In genomic region chr6:34696739-34697543, GRCh38 we compare ENCODE assay signal across 8 cellular contexts. TPM values are rescaled to one million over a fixed set of nuclear protein-coding genes. Genes with fewer than 3 reads are reported as not detected.
A peak's percentile ranks its signal among the peaks of the same experiment; 100 is the strongest.
DNase-seq lines count a peak whose midpoint lies in the region; ATAC-seq, FAIRE-seq and TF ChIP-seq lines count a peak whose summit lies in the region.

Gene ILRUN (minus strand): TSS chr6:34696767. CDS start chr6:34696603, 164 bp downstream.

- H3K36me3 Mint-ChIP-seq in activated naive CD8-positive, alpha-beta T cell treated with anti-CD3 and anti-CD28 coated beads, Interleukin-2, amount 50 U/mL, for 24 hours (ENCODE audit: low read depth): peaks cover 11% of the 10 kb centered on the region

- no peaks in the 10 kb centered on the region for H3K27me3 ChIP-seq in pancreas
- H3K27me3 ChIP-seq in thyroid gland: no peaks in the 10 kb centered on the region

- intact Hi-C loops in Right ventricle myocardium superior (cut with DNase I): no loop called here
- intact Hi-C loops in pancreas (cut with DNase I): no loop called here
- intact Hi-C loops in thyroid gland (cut with DNase I): loop anchor here (5.0 kb wide), 1 partner anchor 40 kb away; no protein-coding TSS in a partner anchor

- H3K4me1 Mint-ChIP-seq in activated naive CD8-positive, alpha-beta T cell treated with anti-CD3 and anti-CD28 coated beads, Interleukin-2, amount 50 U/mL, for 24 hours: peaks cover 53% of the 10 kb centered on the region

- H3K4me1 ChIP-seq in pancreas (peaks cover 9 to 21% (median 15%) of the 10 kb centered on the region in 3 donors), thyroid gland (peaks cover 33 to 36% of the 10 kb centered on the region in 2 donors)

- H3K27ac Mint-ChIP-seq in activated naive CD8-positive, alpha-beta T cell treated with anti-CD3 and anti-CD28 coated beads, Interleukin-2, amount 50 U/mL, for 24 hours: peak within 1 kb of the TSS; percentile 97

- H3K4me3 Mint-ChIP-seq in activated naive CD8-positive, alpha-beta T cell treated with anti-CD3 and anti-CD28 coated beads, Interleukin-2, amount 50 U/mL, for 24 hours: peak within 1 kb of the TSS; percentile 99

- H3K9me3 ChIP-seq in pancreas (no peaks in the 10 kb centered on the region), thyroid gland (no peaks in the 10 kb centered on the region)

- FAIRE-seq in pancreas (lab: Jason Lieb, UNC): no peak

- H3K4me3 ChIP-seq in pancreas (peak within 1 kb of the TSS; percentile 85 to 92 (median 90)), thyroid gland (replicated peaks in 1 of 3) (peak within 1 kb of the TSS; percentile 18 to 90 (median 76))

- TF ChIP-seq CTCF in pancreas (IDR thresholded peaks at IDR 0.05) (no peak), thyroid gland (IDR thresholded peaks at IDR 0.05) (no peak)

- H3K36me3 ChIP-seq in pancreas (no peaks in the 10 kb centered on the region), thyroid gland (no peaks in the 10 kb centered on the region)

- DNase-seq in NCI-H1436 (lab: John Stamatoyannopoulos, UW) (peak; percentile 94), SW480 (ENCODE audit: low spot score) (peak; percentile 84), Right ventricle myocardium superior (peak; percentile 99), pancreas (peak; percentile 95 to 100 (median 98)), thyroid gland (peak; percentile 93 to 96)
- DNase-seq in activated naive CD8-positive, alpha-beta T cell treated with anti-CD3 and anti-CD28 coated beads, Interleukin-2, amount 50 U/mL, for 24 hours: peak; percentile 99

- H3K27me3 Mint-ChIP-seq in activated naive CD8-positive, alpha-beta T cell treated with anti-CD3 and anti-CD28 coated beads, Interleukin-2, amount 50 U/mL, for 24 hours: no peaks in the 10 kb centered on the region

- ATAC-seq in HG02759 (IDR thresholded peaks at IDR 0.05; ENCODE audit: unreplicated experiment): peak; percentile 88
- peak; percentile 84 for ATAC-seq in activated naive CD8-positive, alpha-beta T cell treated with anti-CD3 and anti-CD28 coated beads, Interleukin-2, amount 50 U/mL, for 24 hours
- peak; percentile 95 for ATAC-seq in Right ventricle myocardium superior (ENCODE audit: poor library complexity)
- ATAC-seq in pancreas: peak; percentile 92 to 96 (median 94)

- no peaks in the 10 kb centered on the region for H3K9me3 Mint-ChIP-seq in activated naive CD8-positive, alpha-beta T cell treated with anti-CD3 and anti-CD28 coated beads, Interleukin-2, amount 50 U/mL, for 24 hours

- WGBS in pancreas, 2 donors: 2 to 3% methylated on average over 34 to 48 of the region's 49 CpGs
- 7 to 23% methylated on average over 12 to 29 of the region's 49 CpGs for WGBS in thyroid gland, 2 donors

- peak; percentile 58 for TF ChIP-seq POLR2A in GM10847 (IDR thresholded peaks at IDR 0.05; ENCODE audit: extremely low read depth, insufficient read length)
- TF ChIP-seq POLR2A in thyroid gland (IDR thresholded peaks at IDR 0.05): peak; percentile 35 to 86

- H3K27ac ChIP-seq in pancreas: peak within 1 kb of the TSS; percentile 86 to 93 (median 90)
- H3K27ac ChIP-seq in thyroid gland: peak within 1 kb of the TSS; percentile 62 to 96 (median 89)

RNA-seq across cellular contexts. Expression of gene ILRUN, which starts in this region (rescaled TPM):
- total RNA-seq in Right ventricle myocardium superior: 132 TPM
- 10 to 100 TPM; 18.7 to 32.9 (median 25.2) TPM for total RNA-seq in pancreas
- 10 to 100 TPM; 14.6 to 16.7 TPM for polyA plus RNA-seq in pancreas
- 100 to 1,000 TPM in 1 of 4 donors, 10 to 100 TPM in 3; 76.5 to 107 (median 89.0) TPM for total RNA-seq in thyroid gland

Comparison
In these comparisons a context has a peak if more than half of its experiments do, and no peak if none do; other contexts are left out.
1. Peak in every context shown above with its lines: DNase-seq, ATAC-seq, H3K4me3 ChIP-seq and H3K27ac ChIP-seq.